25 cellular contexts compared by ENCODE assay signal in the genomic region with DNA sequence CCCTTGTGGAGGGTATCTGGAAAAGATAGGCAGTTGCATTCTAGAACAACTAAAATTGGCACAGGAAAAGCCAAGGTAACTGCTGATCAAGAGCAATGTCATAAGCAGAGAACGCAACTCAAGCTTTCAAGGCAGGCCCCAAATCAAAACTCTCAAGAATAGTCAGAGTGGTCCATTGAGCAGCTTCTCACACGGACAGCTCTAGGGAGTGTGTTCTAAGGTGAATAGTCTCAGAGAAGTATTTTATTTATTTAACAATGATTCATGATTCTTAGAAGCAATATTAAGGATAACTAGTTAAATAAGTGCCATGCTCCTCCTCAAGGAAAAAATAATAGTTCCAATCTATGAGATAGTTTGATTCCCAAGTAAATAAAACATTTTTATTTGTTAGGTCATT.
"Had no signal": no experiment of that assay in that cellular context is flagged by ENCODE, and none has a peak within 500 bp of the region (broad histone marks: within the 10 kb centered on the region; RNA-seq: fewer than 3 reads in every experiment).

No MANE protein-coding gene starts in this region.

- H3K36me3 ChIP-seq: ovary, right lobe of liver, sigmoid colon, stomach, thoracic aorta, thyroid gland, upper lobe of left lung, uterus had no signal

- H3K4me2 ChIP-seq: neural progenitor cell had no signal

- ATAC-seq: natural killer cell; psoas muscle; right cardiac atrium; right lobe of liver; stimulated activated effector memory CD8-positive, alpha-beta T cell treated with anti-CD3 and anti-CD28 coated beads, Interleukin-12 subunit alpha, Interleukin-12 subunit beta, amount 100 ng/mL, for 72 hours; stimulated activated naive B cell treated with anti-CD40 and anti-IgM and Interleukin-4, amounts not matched to agents 10 μg/mL and 1 μg/mL and 100 μg/mL, for 72 hours had no signal

- DNase-seq: natural killer cell; occipital lobe; ovary; posterior cingulate gyrus; psoas muscle; right cardiac atrium; right lobe of liver; sigmoid colon; stimulated activated CD4-positive, alpha-beta T cell treated with anti-CD3 and anti-CD28 coated beads, Interleukin-15, amount 100 ng/mL, for 24 hours; stimulated activated CD4-positive, alpha-beta T cell treated with anti-CD3 and anti-CD28 coated beads, Interleukin-2, amount 100 ng/mL, for 24 hours; stimulated activated CD4-positive, alpha-beta T cell treated with anti-CD3 and anti-CD28 coated beads, Interleukin-2, amount 100 ng/mL, for 48 hours; stimulated activated CD4-positive, alpha-beta T cell treated with anti-CD3 and anti-CD28 coated beads, Interleukin-4, amount 100 ng/mL, for 24 hours; stimulated activated naive B cell treated with anti-CD40 and anti-IgM and Interleukin-4, amounts not matched to agents 10 μg/mL and 1 μg/mL and 100 μg/mL, for 72 hours; stimulated activated naive CD4-positive, alpha-beta T cell treated with Interleukin-2 at 50 U/mL for 16 hours; stomach; thyroid gland; trophoblast cell; upper lobe of left lung; uterus had no signal

- H3K27ac ChIP-seq: neural progenitor cell, ovary, parathyroid adenoma, psoas muscle, right lobe of liver, sigmoid colon, stomach, thoracic aorta, thyroid gland, tibial nerve, upper lobe of left lung, uterus had no signal

- H3K27me3 ChIP-seq: neural progenitor cell, ovary, right lobe of liver, sigmoid colon, stomach, thyroid gland, tibial nerve, upper lobe of left lung, uterus had no signal

- H3K4me1 ChIP-seq: neural progenitor cell, parathyroid adenoma, psoas muscle, right lobe of liver, sigmoid colon, thyroid gland, upper lobe of left lung, uterus had no signal

- FAIRE-seq: small intestine had no signal

- H3K4me3 ChIP-seq: neural progenitor cell, ovary, psoas muscle, right lobe of liver, sigmoid colon, stomach, thoracic aorta, thyroid gland, tibial nerve, upper lobe of left lung, uterus had no signal

- H3K9me3 ChIP-seq: ovary, right lobe of liver, thyroid gland had no signal
